ENCODE assay signal across 24 cellular contexts in genomic region chr1:180160362-180160761, GRCh38.
A peak's percentile ranks its signal among the peaks of the same experiment; 100 is the strongest.
DNase-seq lines count a peak whose midpoint lies in the region; ATAC-seq lines count a peak whose summit lies in the region.
"Had no signal": no experiment of that assay in that cellular context is flagged by ENCODE, and none has a peak within 500 bp of the region (broad histone marks: within the 10 kb centered on the region; RNA-seq: fewer than 3 reads in every experiment).

No MANE protein-coding gene starts in this region.

- H3K4me3 Mint-ChIP-seq in T-helper 1 cell treated with Interleukin-12 subunit alpha and Interleukin-12 subunit beta and Interleukin-4 antibody, amounts not matched to agents 30 μg/mL and 1 μg/mL, for 36 hours, result no peak overlapping the region
- H3K4me3 Mint-ChIP-seq in dendritic cell treated with granulocyte-macrophage colony-stimulating factor and Interleukin-4, amounts not matched to agents 40 ng/mL and 50 ng/mL, for 4 days, result peak overlapping the region; percentile 32
- H3K4me3 Mint-ChIP-seq: activated naive CD8-positive, alpha-beta T cell treated with anti-CD3 and anti-CD28 coated beads, Interleukin-2, amount 50 U/mL, for 24 hours had no signal

- H3K27me3 Mint-ChIP-seq in T-helper 1 cell treated with Interleukin-12 subunit alpha and Interleukin-12 subunit beta and Interleukin-4 antibody, amounts not matched to agents 30 μg/mL and 1 μg/mL, for 36 hours (ENCODE audit: low read depth), result no peaks in the 10 kb centered on the region
- no peaks in the 10 kb centered on the region for H3K27me3 Mint-ChIP-seq in dendritic cell treated with granulocyte-macrophage colony-stimulating factor and Interleukin-4, amounts not matched to agents 40 ng/mL and 50 ng/mL, for 4 days
- H3K27me3 Mint-ChIP-seq: activated naive CD8-positive, alpha-beta T cell treated with anti-CD3 and anti-CD28 coated beads, Interleukin-2, amount 50 U/mL, for 24 hours; naive thymus-derived CD8-positive, alpha-beta T cell had no signal

- no peak for ATAC-seq in HG03039 (IDR thresholded peaks at IDR 0.05; ENCODE audit: unreplicated experiment)
- ATAC-seq: activated naive CD8-positive, alpha-beta T cell treated with anti-CD3 and anti-CD28 coated beads, Interleukin-2, amount 50 U/mL, for 24 hours; gastroesophageal sphincter; naive thymus-derived CD8-positive, alpha-beta T cell; Panc1 had no signal

- H3K27ac Mint-ChIP-seq in T-helper 1 cell treated with Interleukin-12 subunit alpha and Interleukin-12 subunit beta and Interleukin-4 antibody, amounts not matched to agents 30 μg/mL and 1 μg/mL, for 36 hours, result peak overlapping the region; percentile 5
- peak overlapping the region; percentile 98 for H3K27ac Mint-ChIP-seq in dendritic cell treated with granulocyte-macrophage colony-stimulating factor and Interleukin-4, amounts not matched to agents 40 ng/mL and 50 ng/mL, for 4 days
- H3K27ac Mint-ChIP-seq: activated naive CD8-positive, alpha-beta T cell treated with anti-CD3 and anti-CD28 coated beads, Interleukin-2, amount 50 U/mL, for 24 hours; naive thymus-derived CD8-positive, alpha-beta T cell had no signal

- H3K36me3 Mint-ChIP-seq in T-helper 1 cell treated with Interleukin-12 subunit alpha and Interleukin-12 subunit beta and Interleukin-4 antibody, amounts not matched to agents 30 μg/mL and 1 μg/mL, for 36 hours (ENCODE audit: low read depth), result no peaks in the 10 kb centered on the region
- peaks cover 64% of the 10 kb centered on the region for H3K36me3 Mint-ChIP-seq in dendritic cell treated with granulocyte-macrophage colony-stimulating factor and Interleukin-4, amounts not matched to agents 40 ng/mL and 50 ng/mL, for 4 days (ENCODE audit: low read depth)

- DNase-seq in T-helper 1 cell (no peak), NOMO-1 (lab: John Stamatoyannopoulos, UW; ENCODE audit: unreplicated experiment in 2 of 2) (peak; percentile 44 to 87), DMS79 (lab: John Stamatoyannopoulos, UW) (no peak), AG08396 (ENCODE audit: low spot score) (no peak), midbrain (lab: John Stamatoyannopoulos, UW) (no peak)
- DNase-seq: activated CD4-positive, alpha-beta T cell treated with anti-CD3 and anti-CD28 coated beads for 4 hours; activated gamma-delta T cell treated with Interleukin-2 at 50 U/mL for 16 hours; activated naive CD8-positive, alpha-beta T cell treated with anti-CD3 and anti-CD28 coated beads, Interleukin-2, amount 50 U/mL, for 24 hours; activated T-cell treated with anti-CD3 and anti-CD28 coated beads, Interleukin-2, amount 50 U/mL, for 1 hour; caudate nucleus; DMS53; left ventricle myocardium inferior; naive thymus-derived CD8-positive, alpha-beta T cell; NCI-H1048; NCI-H1694; occipital lobe; SHP77; stimulated activated naive CD4-positive, alpha-beta T cell treated with Interleukin-2 at 50 U/mL for 16 hours; testis had no signal

- no peaks in the 10 kb centered on the region for H3K9me3 Mint-ChIP-seq in T-helper 1 cell treated with Interleukin-12 subunit alpha and Interleukin-12 subunit beta and Interleukin-4 antibody, amounts not matched to agents 30 μg/mL and 1 μg/mL, for 36 hours
- no peaks in the 10 kb centered on the region for H3K9me3 Mint-ChIP-seq in dendritic cell treated with granulocyte-macrophage colony-stimulating factor and Interleukin-4, amounts not matched to agents 40 ng/mL and 50 ng/mL, for 4 days
- H3K9me3 Mint-ChIP-seq: activated naive CD8-positive, alpha-beta T cell treated with anti-CD3 and anti-CD28 coated beads, Interleukin-2, amount 50 U/mL, for 24 hours; naive thymus-derived CD8-positive, alpha-beta T cell had no signal

- H3K4me1 Mint-ChIP-seq in T-helper 1 cell treated with Interleukin-12 subunit alpha and Interleukin-12 subunit beta and Interleukin-4 antibody, amounts not matched to agents 30 μg/mL and 1 μg/mL, for 36 hours (ENCODE audit: low read depth), result peaks cover 26% of the 10 kb centered on the region
- peaks cover 71% of the 10 kb centered on the region for H3K4me1 Mint-ChIP-seq in dendritic cell treated with granulocyte-macrophage colony-stimulating factor and Interleukin-4, amounts not matched to agents 40 ng/mL and 50 ng/mL, for 4 days (ENCODE audit: low read depth)

- intact Hi-C loops in dendritic cell treated with granulocyte-macrophage colony-stimulating factor and Interleukin-4, amounts not matched to agents 40 ng/mL and 50 ng/mL, for 4 days (cut with micrococcal nuclease), result no loop called here

Comparison
In these comparisons a context has a peak if more than half of its experiments do, and no peak if none do; other contexts are left out.
1. DNase-seq: peak in NOMO-1 (2 of 2); none in T-helper 1 cell (0 of 5), DMS79 (single experiment), AG08396 (single experiment) and midbrain (single experiment).